ENCODE assay signal across 13 cellular contexts in genomic region chr12:116366456-116366776, GRCh38.
DNase-seq lines count a peak whose midpoint lies in the region; TF ChIP-seq lines count a peak whose summit lies in the region.
"Had no signal": no experiment of that assay in that cellular context is flagged by ENCODE, and none has a peak within 500 bp of the region (broad histone marks: within the 10 kb centered on the region; RNA-seq: fewer than 3 reads in every experiment).

No MANE protein-coding gene starts in this region.

- H3K36me3 Mint-ChIP-seq in nephron (ENCODE audit: low read depth): no peaks in the 10 kb centered on the region
- H3K36me3 Mint-ChIP-seq: activated CD4-positive, alpha-beta memory T cell treated with anti-CD3 and anti-CD28 coated beads for 36 hours; activated naive CD8-positive, alpha-beta T cell; T-cell; type B pancreatic cell had no signal

- peak overlapping the region in 2 of 3 experiments; percentile 6 to 36 for H3K27ac Mint-ChIP-seq in nephron
- H3K27ac Mint-ChIP-seq: activated CD4-positive, alpha-beta memory T cell treated with anti-CD3 and anti-CD28 coated beads for 36 hours; activated naive CD8-positive, alpha-beta T cell; T-cell; type B pancreatic cell had no signal

- peak overlapping the region; percentile 79 for H3K27ac ChIP-seq in VCaP

- no peaks in the 10 kb centered on the region for H3K9me3 Mint-ChIP-seq in nephron
- H3K9me3 Mint-ChIP-seq: activated CD4-positive, alpha-beta memory T cell treated with anti-CD3 and anti-CD28 coated beads for 36 hours; T-cell had no signal

- H3K4me1 Mint-ChIP-seq in nephron: peaks cover 27% of the 10 kb centered on the region

- no peak overlapping the region for H3K4me3 Mint-ChIP-seq in nephron
- H3K4me3 Mint-ChIP-seq: activated CD4-positive, alpha-beta memory T cell treated with anti-CD3 and anti-CD28 coated beads for 36 hours; activated naive CD8-positive, alpha-beta T cell; T-cell; type B pancreatic cell had no signal

- DNase-seq in DMS53 (lab: John Stamatoyannopoulos, UW) (peak; percentile 97), NCI-H2029 (lab: John Stamatoyannopoulos, UW) (peak; percentile 97), OCI-M1 (lab: John Stamatoyannopoulos, UW) (no peak), NK-92 (lab: John Stamatoyannopoulos, UW; ENCODE audit: unreplicated experiment) (no peak), Kasumi-1 (lab: John Stamatoyannopoulos, UW) (no peak)
- no peak for DNase-seq in NK-92 treated with Interleukin-12 subunit alpha and Interleukin-12 subunit beta, amount 100 ng/mL, for 24 hours (lab: John Stamatoyannopoulos, UW)
- DNase-seq: activated CD4-positive, alpha-beta memory T cell treated with anti-CD3 and anti-CD28 coated beads for 36 hours; effector memory CD4-positive, alpha-beta T cell; T-cell had no signal

- no peaks in the 10 kb centered on the region for H3K27me3 Mint-ChIP-seq in nephron (ENCODE audit: low read depth)
- H3K27me3 Mint-ChIP-seq: activated CD4-positive, alpha-beta memory T cell treated with anti-CD3 and anti-CD28 coated beads for 36 hours; activated naive CD8-positive, alpha-beta T cell; T-cell; type B pancreatic cell had no signal

- 0 out of 2 replicates have a peak, but pooled peaks have one; percentile 18 for TF ChIP-seq CTCF in VCaP (conservative IDR thresholded peaks at IDR 0.05)
- no peak for TF ChIP-seq CTCF in nephron (IDR thresholded peaks at IDR 0.05; ENCODE audit: unreplicated experiment in 3 of 3)

Comparison
In these comparisons a context has a peak if more than half of its experiments do, and no peak if none do; other contexts are left out.
1. DNase-seq: peak in DMS53 (single experiment) and NCI-H2029 (single experiment); none in NK-92 treated with Interleukin-12 subunit alpha and Interleukin-12 subunit beta, amount 100 ng/mL, for 24 hours (single experiment), OCI-M1 (single experiment), NK-92 (single experiment) and Kasumi-1 (0 of 2).